Comparison of ENCODE assay signal across 9 cellular contexts in the genomic region with DNA sequence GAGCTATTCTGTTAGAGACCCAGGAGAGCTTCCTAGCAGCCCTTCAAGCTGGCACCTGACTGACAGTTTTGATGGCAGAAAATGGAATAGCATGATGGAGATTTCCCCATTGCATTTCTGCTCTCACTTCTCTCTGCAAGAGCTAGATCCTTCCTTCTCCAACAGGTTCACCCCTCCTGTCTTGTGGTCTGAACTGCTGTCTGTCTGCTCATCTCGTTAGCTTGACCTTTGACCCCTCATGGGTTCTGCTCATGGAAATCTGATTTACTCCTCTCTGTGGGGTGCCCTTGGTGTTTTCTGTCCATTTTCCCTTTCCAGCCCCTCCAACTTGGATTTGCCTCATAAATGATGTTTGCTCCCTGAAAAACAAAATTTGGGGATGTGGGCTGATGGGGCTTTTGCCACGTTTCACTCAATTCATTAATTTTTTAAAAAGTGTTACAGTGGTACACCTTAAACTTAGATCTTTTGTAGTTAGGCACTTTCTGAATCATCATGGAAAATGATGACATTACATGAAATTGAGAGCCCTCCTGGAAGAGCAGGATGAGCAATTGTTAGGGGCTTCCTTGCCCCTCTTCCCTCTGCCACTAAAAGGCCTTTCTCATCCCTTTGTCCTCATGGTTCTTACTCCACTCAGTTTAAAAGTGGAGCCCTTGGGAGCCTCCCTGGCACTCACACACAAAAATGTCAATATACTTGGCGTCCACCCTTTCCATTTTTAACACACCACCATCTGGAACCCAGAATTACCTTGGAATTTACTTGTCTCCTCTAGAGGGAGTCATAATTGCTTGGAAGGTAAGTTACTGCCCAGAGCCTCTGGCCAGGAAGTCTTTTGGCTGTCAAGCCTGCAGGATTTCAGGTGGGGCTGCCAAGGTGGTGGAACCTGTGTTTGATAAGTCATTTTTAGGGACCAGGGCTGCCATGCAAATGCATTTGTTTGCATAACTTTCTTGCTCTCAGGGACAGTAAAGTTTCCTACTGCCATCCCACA. TPM values are rescaled to one million over a fixed set of nuclear protein-coding genes. Genes with fewer than 3 reads are reported as not detected.
DNase-seq lines count a peak whose midpoint lies in the region; ATAC-seq and TF ChIP-seq lines count a peak whose summit lies in the region.
"Had no signal": no experiment of that assay in that cellular context is flagged by ENCODE, and none has a peak within 500 bp of the region (broad histone marks: within the 10 kb centered on the region; RNA-seq: fewer than 3 reads in every experiment).

No MANE protein-coding gene starts in this region.

- H3K9me3 ChIP-seq in CD8-positive, alpha-beta T cell (ENCODE audit: low read length), result no peaks in the 10 kb centered on the region

- no peak overlapping the region for H3K27ac ChIP-seq in CD8-positive, alpha-beta T cell (ENCODE audit: low read depth, low read length)

- intact Hi-C loops in CD8-positive, alpha-beta T cell (cut with DNase I, micrococcal nuclease), result loop anchor here (1.0 to 10.0 kb wide), 3 partner anchors 34 to 316 kb away; a partner anchor contains a TSS

- no peak overlapping the region for H3K4me3 ChIP-seq in CD8-positive, alpha-beta T cell (ENCODE audit: low read depth, low read length)

- H3K4me1 ChIP-seq in CD8-positive, alpha-beta T cell (ENCODE audit: insufficient read depth, low read length), result peaks cover 62% of the 10 kb centered on the region

- no peaks in the 10 kb centered on the region for H3K27me3 ChIP-seq in CD8-positive, alpha-beta T cell (ENCODE audit: insufficient read depth, low read length)

- no peaks in the 10 kb centered on the region for H3K9me3 Mint-ChIP-seq in CD8-positive, alpha-beta T cell
- H3K9me3 Mint-ChIP-seq in stimulated activated naive CD8-positive, alpha-beta T cell treated with anti-CD3 and anti-CD28 coated beads, Interleukin-15, amount 100 ng/mL, for 72 hours, result no peaks in the 10 kb centered on the region

- H3K4me3 Mint-ChIP-seq in CD8-positive, alpha-beta T cell, result peak overlapping the region; percentile 5
- H3K4me3 Mint-ChIP-seq in stimulated activated naive CD8-positive, alpha-beta T cell treated with anti-CD3 and anti-CD28 coated beads, Interleukin-15, amount 100 ng/mL, for 72 hours, result peak overlapping the region; percentile 41 to 61

- H3K36me3 ChIP-seq in CD8-positive, alpha-beta T cell (ENCODE audit: insufficient read depth, low read length), result no peaks in the 10 kb centered on the region

- H3K36me3 Mint-ChIP-seq in CD8-positive, alpha-beta T cell, result peaks cover 8% of the 10 kb centered on the region

- H3K4me1 Mint-ChIP-seq in CD8-positive, alpha-beta T cell (ENCODE audit: low read depth), result peaks cover 74% of the 10 kb centered on the region
- H3K4me1 Mint-ChIP-seq in stimulated activated naive CD8-positive, alpha-beta T cell treated with anti-CD3 and anti-CD28 coated beads, Interleukin-15, amount 100 ng/mL, for 72 hours, result peaks cover 95% of the 10 kb centered on the region

- DNase-seq in CD8-positive, alpha-beta T cell, result no peak
- DNase-seq in NCI-H226 (peak; percentile 21), cerebellum (ENCODE audit: low spot score) (peak; percentile 53), NCI-H1694 (lab: John Stamatoyannopoulos, UW) (no peak)
- no peak for DNase-seq in stimulated activated naive CD8-positive, alpha-beta T cell treated with anti-CD3 and anti-CD28 coated beads, Interleukin-15, amount 100 ng/mL, for 72 hours
- no peak for DNase-seq in activated effector memory CD4-positive, alpha-beta T cell treated with Interleukin-2 at 50 U/mL for 16 hours

- TF ChIP-seq CTCF in CD8-positive, alpha-beta T cell (IDR thresholded peaks at IDR 0.05), result no peak

- H3K27me3 Mint-ChIP-seq in CD8-positive, alpha-beta T cell (ENCODE audit: low read depth), result no peaks in the 10 kb centered on the region
- H3K27me3 Mint-ChIP-seq in stimulated activated naive CD8-positive, alpha-beta T cell treated with anti-CD3 and anti-CD28 coated beads, Interleukin-15, amount 100 ng/mL, for 72 hours, result no peaks in the 10 kb centered on the region

- CTCF ChIA-PET in CD8-positive, alpha-beta T cell (lab: Charles Lee), result interaction anchor here (1.0 to 14.9 kb wide), 13 partner anchors 14 to 242 kb away, joined by 3 to 628 read pairs (median 17); a partner anchor contains a TSS

- H3K27ac Mint-ChIP-seq in CD8-positive, alpha-beta T cell, result peak overlapping the region; percentile 94
- peak overlapping the region; percentile 85 to 92 for H3K27ac Mint-ChIP-seq in stimulated activated naive CD8-positive, alpha-beta T cell treated with anti-CD3 and anti-CD28 coated beads, Interleukin-15, amount 100 ng/mL, for 72 hours

- no peak for ATAC-seq in CD8-positive, alpha-beta T cell
- ATAC-seq in GM18511 (IDR thresholded peaks at IDR 0.05; ENCODE audit: unreplicated experiment) (peak; percentile 7), HG03039 (IDR thresholded peaks at IDR 0.05; ENCODE audit: unreplicated experiment) (no peak)
- no peak for ATAC-seq in stimulated activated naive CD8-positive, alpha-beta T cell treated with anti-CD3 and anti-CD28 coated beads, Interleukin-15, amount 100 ng/mL, for 72 hours

- POLR2A ChIA-PET in CD8-positive, alpha-beta T cell (lab: Charles Lee), result interaction anchor here (1.0 to 4.9 kb wide), 3 partner anchors 67 to 183 kb away, joined by 3 to 75 read pairs (median 3); a partner anchor contains a TSS

RNA-seq across cellular contexts. Expression of a gene that starts 31.9 kb away (rescaled TPM):
- not detected for total RNA-seq in CD8-positive, alpha-beta T cell
- total RNA-seq in cerebellum, result not detected
- total RNA-seq: subcutaneous adipose tissue had no signal

RNA-seq across cellular contexts. Expression of a gene that starts 33.6 kb away (rescaled TPM):
- total RNA-seq in CD8-positive, alpha-beta T cell, result 1 to 10 TPM in 1 of 2 experiments, under 1 TPM in 1; 0.78 to 1.0 TPM
- total RNA-seq in cerebellum, result 0.18 TPM

RNA-seq across cellular contexts. Expression of a gene that starts 54.0 kb away (rescaled TPM):
- 100 to 1,000 TPM; 218 to 225 TPM for total RNA-seq in CD8-positive, alpha-beta T cell
- total RNA-seq in cerebellum, result 14.6 TPM

Comparison
In these comparisons a context has a peak if more than half of its experiments do, and no peak if none do; other contexts are left out.
1. DNase-seq: peak in NCI-H226 (single experiment) and cerebellum (single experiment); none in CD8-positive, alpha-beta T cell (0 of 7), stimulated activated naive CD8-positive, alpha-beta T cell treated with anti-CD3 and anti-CD28 coated beads, Interleukin-15, amount 100 ng/mL, for 72 hours (0 of 2), NCI-H1694 (single experiment) and activated effector memory CD4-positive, alpha-beta T cell treated with Interleukin-2 at 50 U/mL for 16 hours (single experiment).
2. RNA of a gene that starts 54.0 kb away (total RNA-seq): 218 to 225 TPM in CD8-positive, alpha-beta T cell; 14.6 TPM in cerebellum (single experiment); every median in the first group is over 10 times any median in the second.